In the genomic region with DNA sequence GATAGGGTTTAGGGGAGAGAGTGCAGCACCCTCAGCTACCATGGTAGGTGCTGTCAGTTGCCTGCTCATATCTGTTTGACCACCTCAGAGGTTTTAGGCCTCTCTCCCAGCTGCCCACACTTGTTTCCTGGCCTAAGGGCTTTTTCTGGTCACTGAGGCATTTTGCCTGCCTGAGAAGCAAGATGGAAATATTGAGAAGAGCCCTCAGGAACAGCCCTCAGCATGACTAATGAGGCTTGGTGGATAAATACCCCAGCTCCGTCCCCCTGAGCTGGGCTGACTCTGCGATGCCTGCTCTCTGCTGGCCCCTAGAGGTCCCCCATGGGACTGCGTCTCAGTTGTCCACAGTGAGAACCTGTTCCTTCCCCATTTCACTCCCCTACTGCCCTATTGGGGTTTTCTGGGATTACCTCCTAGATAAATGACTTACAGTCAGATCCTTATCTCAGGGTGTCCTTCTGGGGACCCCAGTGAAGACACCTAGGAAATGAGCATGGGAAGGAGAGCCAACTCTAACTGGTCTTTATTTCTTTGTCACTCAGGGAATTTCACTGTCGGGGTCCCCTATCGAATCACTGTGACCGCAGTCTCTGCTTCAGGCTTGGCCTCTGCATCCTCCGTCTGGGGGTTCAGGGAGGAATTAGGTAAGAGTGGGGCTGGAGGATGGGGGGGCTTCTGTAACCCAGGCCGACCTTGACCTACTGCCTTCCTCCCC, we compare ENCODE assay signal across 8 cellular contexts. TPM values are rescaled to one million over a fixed set of nuclear protein-coding genes. Genes with fewer than 3 reads are reported as not detected.
DNase-seq lines count a peak whose midpoint lies in the region; ATAC-seq and FAIRE-seq lines count a peak whose summit lies in the region.

No MANE protein-coding gene starts in this region.

- ATAC-seq in left ventricle myocardium superior (peak; percentile 68), GM19455 (IDR thresholded peaks at IDR 0.05; ENCODE audit: unreplicated experiment) (no peak), GM18870 (IDR thresholded peaks at IDR 0.05; ENCODE audit: unreplicated experiment) (no peak)

- in situ Hi-C loops in ACHN (cut with HindIII; ENCODE audit: low pct_ligation_motif_present, low pct_unique_long_range_greater_than_20kb, low sequenced_read_pairs) = no loop called here
- in situ Hi-C loops in SK-MEL-5 (cut with HindIII; ENCODE audit: low pct_unique_long_range_greater_than_20kb, low sequenced_read_pairs) = no loop called here

- intact Hi-C loops in left ventricle myocardium superior (cut with micrococcal nuclease) = no loop called here

- peak; percentile 64 for FAIRE-seq in GM18507 (lab: Jason Lieb, UNC)

- DNase-seq in ACHN (peak; percentile 42), GM18507 (ENCODE audit: extremely low spot score, insufficient read length, low read depth) (peak; percentile 47), SK-MEL-5 (ENCODE audit: low read depth, low spot score) (peak; percentile 47), left ventricle myocardium superior (peak; percentile 67)
- DNase-seq in activated naive CD4-positive, alpha-beta T cell treated with Interleukin-2 at 50 U/mL for 16 hours = peak; percentile 80
- DNase-seq in stimulated activated CD4-positive, alpha-beta T cell treated with anti-CD3 and anti-CD28 coated beads, Interleukin-2, amount 100 ng/mL, for 24 hours = peak; percentile 85 to 86

RNA-seq across cellular contexts. Expression of gene PALM3, which starts 13.3 kb away (rescaled TPM):
- total RNA-seq in SK-MEL-5 (2014; rRNA removed; shearing (Covaris generic)) = not detected in 2 replicates
- 0.29 TPM in 1 of 2 replicates, not detected in the other for polyA plus RNA-seq in SK-MEL-5 (2015; cell fraction: cytosol; rRNA removed)
- not detected in 2 replicates for polyA plus RNA-seq in SK-MEL-5 (2015; cell fraction: nucleus; rRNA removed)
- total RNA-seq in left ventricle myocardium superior = not detected

RNA-seq across cellular contexts. Expression of gene IL27RA, which starts 17.0 kb away (rescaled TPM):
- total RNA-seq in SK-MEL-5 (2014; rRNA removed; shearing (Covaris generic)) = 2.6 and 4.3 TPM in 2 replicates
- 3.9 and 4.2 TPM in 2 replicates for polyA plus RNA-seq in SK-MEL-5 (2015; cell fraction: cytosol; rRNA removed)
- 0.42 and 1.00 TPM in 2 replicates for polyA plus RNA-seq in SK-MEL-5 (2015; cell fraction: nucleus; rRNA removed)
- total RNA-seq in left ventricle myocardium superior = 5.4 TPM

RNA-seq across cellular contexts. Expression of gene RLN3, which starts 20.6 kb away (rescaled TPM):
- not detected in 2 replicates for total RNA-seq in SK-MEL-5 (2014; rRNA removed; shearing (Covaris generic))
- polyA plus RNA-seq in SK-MEL-5 (2015; cell fraction: cytosol; rRNA removed) = not detected in 2 replicates
- not detected in 2 replicates for polyA plus RNA-seq in SK-MEL-5 (2015; cell fraction: nucleus; rRNA removed)
- total RNA-seq in left ventricle myocardium superior = not detected

RNA-seq across cellular contexts. Expression of gene MISP3, which starts 24.0 kb away (rescaled TPM):
- total RNA-seq in SK-MEL-5 (2014; rRNA removed; shearing (Covaris generic)) = 0.53 and 0.77 TPM in 2 replicates
- polyA plus RNA-seq in SK-MEL-5 (2015; cell fraction: cytosol; rRNA removed) = 0.79 and 1.3 TPM in 2 replicates
- polyA plus RNA-seq in SK-MEL-5 (2015; cell fraction: nucleus; rRNA removed) = 3.6 and 4.6 TPM in 2 replicates
- total RNA-seq in left ventricle myocardium superior = 6.8 TPM

RNA-seq across cellular contexts. Expression of gene C19orf67, which starts 37.0 kb away (rescaled TPM):
- total RNA-seq in SK-MEL-5 (2014; rRNA removed; shearing (Covaris generic)) = not detected in 2 replicates
- not detected in 2 replicates for polyA plus RNA-seq in SK-MEL-5 (2015; cell fraction: cytosol; rRNA removed)
- not detected in 2 replicates for polyA plus RNA-seq in SK-MEL-5 (2015; cell fraction: nucleus; rRNA removed)
- not detected for total RNA-seq in left ventricle myocardium superior
